20 cellular contexts compared by ENCODE assay signal in genomic region chr6:47336334-47336733, GRCh38. TPM values are rescaled to one million over a fixed set of nuclear protein-coding genes. Genes with fewer than 3 reads are reported as not detected.
A peak's percentile ranks its signal among the peaks of the same experiment; 100 is the strongest.
DNase-seq lines count a peak whose midpoint lies in the region; ATAC-seq, FAIRE-seq and TF ChIP-seq lines count a peak whose summit lies in the region.
"Had no signal": no experiment of that assay in that cellular context is flagged by ENCODE, and none has a peak within 500 bp of the region (broad histone marks: within the 10 kb centered on the region; RNA-seq: fewer than 3 reads in every experiment).

No MANE protein-coding gene starts in this region.

- no peak overlapping the region for H3K4me3 Mint-ChIP-seq in CD8-positive, alpha-beta T cell
- H3K4me3 Mint-ChIP-seq: CD4-positive, alpha-beta T cell; HFFc6 had no signal

- H3K27ac Mint-ChIP-seq in CD8-positive, alpha-beta T cell: no peak overlapping the region
- H3K27ac Mint-ChIP-seq: CD4-positive, alpha-beta T cell; HFFc6 had no signal

- H3K79me2 ChIP-seq in HepG2 (ENCODE audit: insufficient read depth, low read length) (no peaks in the 10 kb centered on the region), OCI-LY7 (ENCODE audit: insufficient read depth, low read depth, low read length) (no peaks in the 10 kb centered on the region)

- H3K36me3 ChIP-seq in HepG2 (replicated peaks in 1 of 2; ENCODE audit: control insufficient read depth in 1 of 2, insufficient read depth in 2 of 2, low read length in 2 of 2): no peaks in the 10 kb centered on the region
- H3K36me3 ChIP-seq in right lobe of liver: no peaks in the 10 kb centered on the region
- no peaks in the 10 kb centered on the region for H3K36me3 ChIP-seq in OCI-LY7 (ENCODE audit: insufficient read depth, low read length)
- no peaks in the 10 kb centered on the region for H3K36me3 ChIP-seq in CD8-positive, alpha-beta T cell (ENCODE audit: insufficient read depth, low read length)

- H4K20me1 ChIP-seq in HepG2 (ENCODE audit: insufficient read depth, low read length) (no peaks in the 10 kb centered on the region), OCI-LY7 (ENCODE audit: insufficient read depth, low read length) (no peaks in the 10 kb centered on the region)

- H3K27me3 ChIP-seq in HepG2 (ENCODE audit: control insufficient read depth in 1 of 2, insufficient read depth in 2 of 2, low read length in 2 of 2): peaks cover 0 to 8% of the 10 kb centered on the region in 2 experiments; a peak in 2 of 5 replicates
- H3K27me3 ChIP-seq in right lobe of liver: no peaks in the 10 kb centered on the region
- H3K27me3 ChIP-seq in CD8-positive, alpha-beta T cell (ENCODE audit: insufficient read depth, low read length): no peaks in the 10 kb centered on the region

- CTCF ChIA-PET in HepG2 (lab: Yijun Ruan, JAX; ENCODE audit: low intra/inter-chr PET ratio, low total read pairs) (no interaction called here), OCI-LY7 (lab: Charles Lee; ENCODE audit: unreplicated experiment) (interaction anchor here (1.5 kb wide), 1 partner anchor 19 kb away, joined by 4 read pairs; no protein-coding TSS in a partner anchor)
- CTCF ChIA-PET in CD8-positive, alpha-beta T cell (lab: Charles Lee): no interaction called here

- ATAC-seq in HepG2 (no peak), right lobe of liver (no peak)
- ATAC-seq in CD8-positive, alpha-beta T cell: no peak
- ATAC-seq: HCT116 had no signal

- H3K27ac ChIP-seq in HepG2 (ENCODE audit: extremely low read length, insufficient read depth, low read length) (no peak overlapping the region), right lobe of liver (no peak overlapping the region), OCI-LY7 (ENCODE audit: low read depth, low read length, poor library complexity, severe bottlenecking) (no peak overlapping the region)
- H3K27ac ChIP-seq in CD8-positive, alpha-beta T cell (ENCODE audit: low read depth, low read length): no peak overlapping the region
- H3K27ac ChIP-seq: 22Rv1, HL-60 had no signal

- in situ Hi-C loops in HepG2 (cut with HindIII; ENCODE audit: extremely low pct_ligation_motif_present, low pct_unique_long_range_greater_than_20kb): no loop called here

- TF ChIP-seq EP300 in HepG2 (IDR thresholded peaks at IDR 0.05; ENCODE audit: low read depth in 2 of 2, low read length in 2 of 2): no peak
- TF ChIP-seq EP300 in HepG2 (CRISPR knock-in tag; IDR thresholded peaks at IDR 0.05; ENCODE audit: borderline replicate concordance): no peak

- no peaks in the 10 kb centered on the region for H3K9me3 Mint-ChIP-seq in CD8-positive, alpha-beta T cell
- H3K9me3 Mint-ChIP-seq: CD4-positive, alpha-beta T cell; HFFc6 had no signal

- POLR2A ChIA-PET in HepG2 (lab: Yijun Ruan, JAX) (no interaction called here), OCI-LY7 (lab: Charles Lee) (interaction anchor here (0.6 to 4.6 kb wide), 7 partner anchors 11 to 292 kb away, joined by 3 to 28 read pairs (median 7); no protein-coding TSS in a partner anchor)
- POLR2A ChIA-PET in CD8-positive, alpha-beta T cell (lab: Charles Lee): no interaction called here

- no peaks in the 10 kb centered on the region for H3K9me2 ChIP-seq in OCI-LY7 (ENCODE audit: insufficient read depth, low read length)

- no peak for FAIRE-seq in HepG2 (lab: Jason Lieb, UNC)
- FAIRE-seq: GM12892 had no signal

- H3K27me3 Mint-ChIP-seq in CD8-positive, alpha-beta T cell (ENCODE audit: low read depth): no peaks in the 10 kb centered on the region

- H3K9me3 ChIP-seq in HepG2 (ENCODE audit: low read length) (no peaks in the 10 kb centered on the region), right lobe of liver (no peaks in the 10 kb centered on the region), OCI-LY7 (ENCODE audit: low read length) (no peaks in the 10 kb centered on the region)
- H3K9me3 ChIP-seq in CD8-positive, alpha-beta T cell (ENCODE audit: low read length): no peaks in the 10 kb centered on the region

- H3K4me3 ChIP-seq in HepG2 (replicated peaks in 1 of 3; ENCODE audit: insufficient read depth in 1 of 3, low read depth in 2 of 3, low read length in 3 of 3) (no peak overlapping the region), right lobe of liver (no peak overlapping the region), OCI-LY7 (ENCODE audit: low read depth, low read length, poor library complexity, severe bottlenecking) (no peak overlapping the region), retinal pigment epithelial cell (ENCODE audit: low read length) (no peak overlapping the region)
- H3K4me3 ChIP-seq in CD8-positive, alpha-beta T cell (ENCODE audit: low read depth, low read length): no peak overlapping the region

- TF ChIP-seq RAD21 in HepG2 (CRISPR knock-in tag; IDR thresholded peaks at IDR 0.05): no peak

- H3K4me1 Mint-ChIP-seq in CD8-positive, alpha-beta T cell (ENCODE audit: low read depth): no peaks in the 10 kb centered on the region

- BruUV-seq in HepG2 (replicated peaks; lab: Mats Ljungman, UMichigan) (no TSS peak), OCI-LY7 (replicated peaks; lab: Mats Ljungman, UMichigan) (no TSS peak)

- intact Hi-C loops in HepG2 (cut with micrococcal nuclease; ENCODE audit: unreplicated experiment): no loop called here
- intact Hi-C loops in right lobe of liver (cut with DNase I): no loop called here
- intact Hi-C loops in OCI-LY7 (cut with micrococcal nuclease; ENCODE audit: unreplicated experiment): no loop called here
- intact Hi-C loops in cardiac septum (cut with DNase I): no loop called here
- intact Hi-C loops in CD8-positive, alpha-beta T cell (cut with DNase I, micrococcal nuclease): loop anchor here in 1 of 2 experiments (5.0 kb wide), 1 partner anchor 564 kb away; no protein-coding TSS in a partner anchor

- DNase-seq in HepG2 (ENCODE audit: low spot score) (no peak), right lobe of liver (no peak), OCI-LY7 (ENCODE audit: low spot score) (no peak), retinal pigment epithelial cell (ENCODE audit: low read depth) (peak; percentile 48), cardiac septum (ENCODE audit: low spot score) (no peak), NCI-H345 (lab: John Stamatoyannopoulos, UW) (no peak)
- DNase-seq in CD8-positive, alpha-beta T cell: no peak
- DNase-seq: C1 segment of cervical spinal cord; CD4-positive, alpha-beta T cell; DMS153; DMS79; GDM1; GOT3; H7; HFFc6 had no signal

- H3K4me2 ChIP-seq in HepG2 (ENCODE audit: low read depth, low read length): no peak overlapping the region
- peak overlapping the region; percentile 58; the same call in 1 of the 2 replicates for H3K4me2 ChIP-seq in OCI-LY7 (ENCODE audit: low read length)

- no peaks in the 10 kb centered on the region for H3K4me1 ChIP-seq in HepG2 (ENCODE audit: insufficient read depth, low read length)
- no peaks in the 10 kb centered on the region for H3K4me1 ChIP-seq in right lobe of liver
- H3K4me1 ChIP-seq in OCI-LY7 (ENCODE audit: insufficient read depth, low read length, poor library complexity, severe bottlenecking): peaks cover 38% of the 10 kb centered on the region
- H3K4me1 ChIP-seq in CD8-positive, alpha-beta T cell (ENCODE audit: insufficient read depth, low read length): no peaks in the 10 kb centered on the region

- TF ChIP-seq CTCF in HepG2 (CRISPR knock-in tag; IDR thresholded peaks at IDR 0.05) (no peak), right lobe of liver (IDR thresholded peaks at IDR 0.05) (no peak), OCI-LY7 (conservative IDR thresholded peaks at IDR 0.05; ENCODE audit: low read length) (no peak), retinal pigment epithelial cell (conservative IDR thresholded peaks at IDR 0.05; ENCODE audit: low read depth, low read length) (no peak)
- TF ChIP-seq CTCF in CD8-positive, alpha-beta T cell (IDR thresholded peaks at IDR 0.05): no peak

- TF ChIP-seq POLR2A in HepG2 (IDR thresholded peaks at IDR 0.05; ENCODE audit: insufficient read depth in 1 of 2, low read depth in 2 of 2, low read length in 2 of 2) (no peak), right lobe of liver (IDR thresholded peaks at IDR 0.05) (no peak)

- no peak overlapping the region for H3K9ac ChIP-seq in HepG2 (ENCODE audit: insufficient read depth, low read depth, low read length)

- no peak overlapping the region for H2AFZ ChIP-seq in HepG2 (ENCODE audit: low read length)
- peak overlapping the region; percentile 88; the same call in 1 of the 2 replicates for H2AFZ ChIP-seq in OCI-LY7 (ENCODE audit: low read length)

- no peaks in the 10 kb centered on the region for H3K36me3 Mint-ChIP-seq in CD8-positive, alpha-beta T cell
- H3K36me3 Mint-ChIP-seq: IgD-negative memory B cell had no signal

TF ChIP-seq in HepG2, 621 proteins besides CTCF, POLR2A, EP300 and RAD21:
- TF ChIP-seq ARNTL (CRISPR knock-in tag; IDR thresholded peaks at IDR 0.05) (no peak), MAFF (IDR thresholded peaks at IDR 0.05; ENCODE audit: low read depth, low read length) (peak; percentile 82), MAFK (conservative IDR thresholded peaks at IDR 0.05 in 1 of 2, IDR thresholded peaks at IDR 0.05 in 1 of 2; ENCODE audit: low read length in 2 of 2) (peak; percentile 83 to 91), SNRNP70 (IDR thresholded peaks at IDR 0.05; ENCODE audit: low read depth, low read length) (no peak)
TF ChIP-seq in HepG2: peak in this region for 2.

RNA-seq across cellular contexts. Expression of gene TNFRSF21, which starts 26.6 kb away (rescaled TPM):
- total RNA-seq in HepG2 (2016; rRNA removed; fragmentation: Illumina TruSeq; extraction: Trizol): 35.4 and 46.3 TPM in 2 replicates
- 64.4 and 66.8 TPM in 2 replicates for total RNA-seq in HepG2 (2016; cell fraction: cytosol; rRNA removed; fragmentation: Illumina TruSeq; extraction: Trizol; ENCODE audit: low read depth)
- 32.9 and 45.1 TPM in 2 replicates for total RNA-seq in HepG2 (2016; cell fraction: insoluble cytoplasmic fraction; rRNA removed; fragmentation: Illumina TruSeq; extraction: Trizol)
- 83.9 and 85.3 TPM in 2 replicates for total RNA-seq in HepG2 (2016; cell fraction: membrane; rRNA removed; fragmentation: Illumina TruSeq; extraction: Trizol)
- 42.5 and 44.5 TPM in 2 replicates for total RNA-seq in HepG2 (2016; cell fraction: nucleus; rRNA removed; fragmentation: Illumina TruSeq; extraction: Trizol)
- 24.8 and 27.5 TPM in 2 replicates for polyA plus RNA-seq in HepG2 (2011; rRNA removed)
- polyA plus RNA-seq in HepG2 (2011; cell fraction: cytosol; rRNA removed): 28.3 and 32.5 TPM in 2 replicates
- 26.7 and 28.4 TPM in 2 replicates for polyA plus RNA-seq in HepG2 (2011; cell fraction: nucleus; rRNA removed)
- polyA plus RNA-seq in HepG2 (2012): 29.4 and 72.1 TPM in 2 replicates
- polyA plus RNA-seq in HepG2 (2016; cell fraction: cytosol; fragmentation: Illumina TruSeq; extraction: Trizol; ENCODE audit: low read depth): 7.7 and 9.6 TPM in 2 replicates
- 42.9 and 49.8 TPM in 2 replicates for polyA plus RNA-seq in HepG2 (2016; cell fraction: insoluble cytoplasmic fraction; fragmentation: Illumina TruSeq; extraction: Trizol; ENCODE audit: low read depth)
- 32.5 and 38.1 TPM in 2 replicates for polyA plus RNA-seq in HepG2 (2016; cell fraction: membrane; fragmentation: Illumina TruSeq; extraction: Trizol; ENCODE audit: low read depth)
- 56.9 and 64.9 TPM in 2 replicates for polyA plus RNA-seq in HepG2 (2016; cell fraction: nucleus; fragmentation: Illumina TruSeq; extraction: Trizol; ENCODE audit: insufficient read depth, low read depth)
- 26.7 and 80.6 TPM in 2 replicates for polyA minus RNA-seq in HepG2 (2011; rRNA and poly(A)+ RNA removed; ENCODE audit: low replicate concordance)
- 40.3 and 44.4 TPM in 2 replicates for polyA minus RNA-seq in HepG2 (2011; cell fraction: cytosol; rRNA and poly(A)+ RNA removed)
- 66.8 and 71.1 TPM in 2 replicates for polyA minus RNA-seq in HepG2 (2011; cell fraction: nucleus; rRNA and poly(A)+ RNA removed)
- total RNA-seq in right lobe of liver: 1 to 10 TPM; 1.9 to 7.9 (median 5.3) TPM
- 22.7 and 28.1 TPM in 2 replicates for total RNA-seq in OCI-LY7 (2014; rRNA removed; shearing (Covaris generic))
- total RNA-seq in OCI-LY7 (2022): 35.1 and 36.5 TPM in 2 replicates
- 3.5 TPM for total RNA-seq in cardiac septum
- under 1 TPM; 0.42 to 0.52 TPM for total RNA-seq in CD8-positive, alpha-beta T cell
